Comparison of ENCODE assay signal across 8 cellular contexts in the genomic region with DNA sequence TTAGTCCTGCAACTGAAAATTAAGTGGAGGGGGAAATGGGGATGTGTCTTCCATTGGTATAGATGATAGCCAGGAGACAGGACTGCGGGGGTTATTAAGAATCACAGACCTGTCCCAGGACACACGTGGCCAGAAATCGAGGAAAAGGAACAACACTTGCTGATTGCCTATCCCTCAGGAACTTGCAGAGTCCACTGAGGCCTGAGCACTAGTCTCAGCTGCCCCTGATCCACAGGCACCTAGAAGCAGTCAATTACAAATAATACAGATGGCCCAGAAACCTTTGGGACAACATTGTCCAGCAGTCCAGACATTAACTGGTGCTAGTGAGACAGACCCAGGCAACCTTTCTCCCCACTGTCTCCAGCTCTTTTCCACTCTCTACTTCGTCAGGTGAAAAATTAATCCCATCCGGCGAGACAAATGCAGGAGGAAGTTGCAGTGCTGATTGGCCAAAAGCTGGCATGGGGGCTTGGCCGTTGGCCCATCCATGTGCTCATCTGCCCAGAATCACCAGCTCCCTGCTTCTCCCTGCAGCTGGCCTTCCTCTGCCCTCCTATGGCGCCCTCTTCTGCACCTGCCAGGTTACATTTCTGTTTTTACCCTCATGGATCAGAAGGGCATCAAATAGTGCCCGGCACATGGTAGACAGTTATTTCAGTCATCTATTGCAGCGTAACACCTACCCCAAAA. TPM values are rescaled to one million over a fixed set of nuclear protein-coding genes. Genes with fewer than 3 reads are reported as not detected.
DNase-seq lines count a peak whose midpoint lies in the region; ATAC-seq and TF ChIP-seq lines count a peak whose summit lies in the region.

No MANE protein-coding gene starts in this region.

- dilution Hi-C loops in IMR-90 (cut with HindIII; ENCODE audit: low sequenced_read_pairs, unreplicated experiment): no loop called here

- no peak overlapping the region for H2BK15ac ChIP-seq in IMR-90 (ENCODE audit: low read depth, low read length)

- no peak overlapping the region for H4K5ac ChIP-seq in IMR-90 (ENCODE audit: low read depth, low read length)

- no peak overlapping the region for H3K4me3 ChIP-seq in IMR-90 (ENCODE audit: insufficient read depth, low read depth, low read length)
- H3K4me3 ChIP-seq in coronary artery: no peak overlapping the region

- H3K9ac ChIP-seq in IMR-90 (ENCODE audit: low read depth, low read length): no peak overlapping the region

- no peak overlapping the region for H2BK120ac ChIP-seq in IMR-90 (ENCODE audit: low read depth, low read length)

- CTCF ChIA-PET in IMR-90 (lab: Yijun Ruan, JAX): interaction anchor here (0.8 to 1.3 kb wide), 3 partner anchors 41 to 56 kb away, joined by 3 read pairs; no protein-coding TSS in a partner anchor

- H3K18ac ChIP-seq in IMR-90 (ENCODE audit: low read depth, low read length): no peak overlapping the region

- H2AFZ ChIP-seq in IMR-90 (replicated peaks; ENCODE audit: low read length, poor library complexity): no peak overlapping the region

- intact Hi-C loops in IMR-90 (cut with micrococcal nuclease): no loop called here

- in situ Hi-C loops in IMR-90 (cut with MboI; ENCODE audit: low sequenced_read_pairs) (no loop called here), SK-MEL-5 (cut with HindIII; ENCODE audit: low pct_unique_long_range_greater_than_20kb, low sequenced_read_pairs) (no loop called here)

- H2AK9ac ChIP-seq in IMR-90 (replicated peaks; ENCODE audit: low read depth, low read length, poor library complexity): no peak overlapping the region

- no peaks in the 10 kb centered on the region for H3K27me3 ChIP-seq in IMR-90 (ENCODE audit: control insufficient read depth, insufficient read depth, low read length)

- peak; percentile 57 for TF ChIP-seq RAD21 in IMR-90 (IDR thresholded peaks at IDR 0.05; ENCODE audit: low read length)

- H3K9me3 ChIP-seq in IMR-90 (ENCODE audit: control insufficient read depth, insufficient read depth, low read length): no peaks in the 10 kb centered on the region

- H3K9me3 Mint-ChIP-seq in neural crest cell (no peaks in the 10 kb centered on the region), nephron progenitor cell (peaks cover 4% of the 10 kb centered on the region)

- no peaks in the 10 kb centered on the region for H3K36me3 Mint-ChIP-seq in neural crest cell (ENCODE audit: low read depth)
- H3K36me3 Mint-ChIP-seq in nephron progenitor cell (ENCODE audit: low read depth): no peaks in the 10 kb centered on the region

- WGBS in IMR-90 (ENCODE audit: extremely low coverage in 2 of 2, insufficient read length in 1 of 2), 2 experiments: 76% methylated on average over 7 of the region's 10 CpGs; no CpG with 5 or more reads in 1 of the 2 experiments

- POLR2A ChIA-PET in IMR-90 (lab: Charles Lee; ENCODE audit: unreplicated experiment): no interaction called here

- H3K14ac ChIP-seq in IMR-90 (replicated peaks; ENCODE audit: low read depth, low read length): no peak overlapping the region

- H3K27me3 Mint-ChIP-seq in neural crest cell (ENCODE audit: low read depth) (peaks cover 9% of the 10 kb centered on the region), nephron progenitor cell (ENCODE audit: low read depth, poor library complexity) (peaks cover 14% of the 10 kb centered on the region)

- TF ChIP-seq CTCF in IMR-90 (conservative IDR thresholded peaks at IDR 0.05; ENCODE audit: low read depth, low read length) (peak; percentile 39), coronary artery (IDR thresholded peaks at IDR 0.05) (no peak), neural crest cell (conservative IDR thresholded peaks at IDR 0.05) (no peak), nephron progenitor cell (IDR thresholded peaks at IDR 0.05) (no peak)

- no peak overlapping the region for H3K4me2 ChIP-seq in IMR-90 (ENCODE audit: low read depth, low read length)

- no peak overlapping the region for H4K91ac ChIP-seq in IMR-90 (ENCODE audit: insufficient read depth, low read depth, low read length)

- H2AK5ac ChIP-seq in IMR-90 (ENCODE audit: low read depth, low read length): no peak overlapping the region

- peaks cover 2% of the 10 kb centered on the region; the same call in 1 of the 2 replicates for H4K20me1 ChIP-seq in IMR-90 (ENCODE audit: insufficient read depth, low read length)

- H3K27ac Mint-ChIP-seq in neural crest cell (ENCODE audit: unreplicated experiment) (no peak overlapping the region), nephron progenitor cell (no peak overlapping the region)

- H3K4me1 Mint-ChIP-seq in neural crest cell: peaks cover 18% of the 10 kb centered on the region
- H3K4me1 Mint-ChIP-seq in nephron progenitor cell: peaks cover 35% of the 10 kb centered on the region

- no peak overlapping the region for H4K8ac ChIP-seq in IMR-90 (ENCODE audit: low read depth in 2 of 2, low read length in 2 of 2)

- no peak overlapping the region for H3K56ac ChIP-seq in IMR-90 (ENCODE audit: extremely low read depth, insufficient read depth, low read length)

- H3K4me3 Mint-ChIP-seq in neural crest cell: peak overlapping the region; percentile 59
- H3K4me3 Mint-ChIP-seq in nephron progenitor cell: no peak overlapping the region

- TF ChIP-seq POLR2A in IMR-90 (IDR thresholded peaks at IDR 0.05; ENCODE audit: low read depth, low read length): no peak

- BruUV-seq in IMR-90 (replicated peaks; lab: Mats Ljungman, UMichigan): no TSS peak

- no peak overlapping the region for H3K23ac ChIP-seq in IMR-90 (ENCODE audit: low read depth, low read length)

- no peaks in the 10 kb centered on the region for H3K36me3 ChIP-seq in IMR-90 (ENCODE audit: control insufficient read depth, insufficient read depth, low read length)

- peaks cover 15% of the 10 kb centered on the region for H3K4me1 ChIP-seq in IMR-90 (ENCODE audit: control insufficient read depth, insufficient read depth, low read length)

- H3K27ac ChIP-seq in IMR-90 (ENCODE audit: insufficient read depth, low read length) (no peak overlapping the region), coronary artery (no peak overlapping the region)

- no peak overlapping the region for H2BK5ac ChIP-seq in IMR-90 (ENCODE audit: low read depth, low read length, poor library complexity, severe bottlenecking)

- no peak overlapping the region for H2BK20ac ChIP-seq in IMR-90 (ENCODE audit: low read depth, low read length)

- no peak overlapping the region for H3K4ac ChIP-seq in IMR-90 (ENCODE audit: low read depth, low read length)

- ATAC-seq in IMR-90 (ENCODE audit: low read depth) (no peak), GM21515 (IDR thresholded peaks at IDR 0.05; ENCODE audit: unreplicated experiment) (no peak)

- peaks cover 0 to 15% of the 10 kb centered on the region in 2 experiments; a peak in 2 of 4 replicates for H3K79me1 ChIP-seq in IMR-90 (ENCODE audit: low read depth in 1 of 2, low read length in 2 of 2)

- H3K9me1 ChIP-seq in IMR-90 (ENCODE audit: insufficient read depth, low read length): peaks cover 4% of the 10 kb centered on the region; the same call in 1 of the 2 replicates

- DNase-seq in COLO829 (ENCODE audit: low spot score) (peak; percentile 48), IMR-90 (no peak), SK-MEL-5 (ENCODE audit: low read depth, low spot score) (peak; percentile 72), coronary artery (ENCODE audit: low spot score) (peak; percentile 62), neural crest cell (ENCODE audit: low read depth, low spot score) (no peak), putamen (ENCODE audit: low spot score) (no peak), nephron progenitor cell (no peak)

TF ChIP-seq in IMR-90, 13 proteins besides CTCF, POLR2A, EP300 and RAD21:
- TF ChIP-seq SMC3 (IDR thresholded peaks at IDR 0.05; ENCODE audit: low read depth, low read length): peak; percentile 35; the same call in 1 of the 2 replicates
- TF ChIP-seq CEBPB (IDR thresholded peaks at IDR 0.05; ENCODE audit: low read depth, low read length): no peak
- TF ChIP-seq MAFK (IDR thresholded peaks at IDR 0.05; ENCODE audit: low read depth, low read length): no peak

RNA-seq across cellular contexts. Expression of a gene that starts 3.5 kb away (rescaled TPM):
- total RNA-seq in IMR-90 (2012; rRNA removed) (8.8 and 11.9 TPM in 2 replicates), neural crest cell (17.8 and 17.9 TPM in 2 replicates)
- 37.6 and 37.8 TPM in 2 replicates for polyA plus RNA-seq in IMR-90 (2012; rRNA removed)
- 28.7 and 34.0 TPM in 2 replicates for polyA plus RNA-seq in IMR-90 (2012; cell fraction: cytosol; rRNA removed)
- 15.4 and 23.3 TPM in 2 replicates for polyA plus RNA-seq in IMR-90 (2012; cell fraction: nucleus; rRNA removed; ENCODE audit: low replicate concordance)
- total RNA-seq in SK-MEL-5 (2014; rRNA removed; shearing (Covaris generic)): 11.7 and 12.7 TPM in 2 replicates
- 51.6 and 63.8 TPM in 2 replicates for polyA plus RNA-seq in SK-MEL-5 (2015; cell fraction: cytosol; rRNA removed)
- polyA plus RNA-seq in SK-MEL-5 (2015; cell fraction: nucleus; rRNA removed): 6.7 and 17.2 TPM in 2 replicates

Comparison
In these comparisons a context has a peak if more than half of its experiments do, and no peak if none do; other contexts are left out.
1. DNase-seq: peak in COLO829 (single experiment), SK-MEL-5 (single experiment) and coronary artery (single experiment); none in IMR-90 (single experiment), neural crest cell (single experiment), putamen (single experiment) and nephron progenitor cell (single experiment).